In the genomic region with DNA sequence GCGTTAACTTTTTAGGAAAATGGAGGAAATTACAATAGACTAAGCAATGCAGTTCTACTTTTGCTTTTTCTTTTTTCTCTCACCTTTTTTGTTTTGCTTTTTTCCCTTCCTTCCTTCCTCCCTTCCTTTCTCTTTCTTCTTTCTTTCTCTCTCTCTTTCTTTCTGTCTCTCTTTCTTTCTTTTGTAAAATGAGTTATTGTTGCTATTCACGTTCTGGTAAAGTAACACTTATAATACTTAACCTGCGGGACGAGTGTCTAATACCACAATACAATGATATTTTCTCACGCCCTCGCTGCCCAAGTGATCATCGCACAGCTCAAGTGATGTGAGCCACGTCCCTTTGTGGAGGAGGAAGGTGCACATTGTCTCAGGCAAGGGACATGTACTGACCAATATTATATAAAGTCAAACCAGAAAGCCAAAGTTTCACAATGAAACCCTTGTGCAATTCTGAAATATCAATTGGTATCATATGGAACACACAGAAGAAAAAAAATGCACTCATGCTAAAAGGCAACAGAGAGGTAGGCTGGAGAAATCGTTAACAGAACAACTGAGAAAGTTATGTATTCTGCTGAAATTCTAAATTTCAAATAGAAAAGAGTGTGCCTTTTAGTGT, we compare ENCODE assay signal across 10 cellular contexts. TPM values are rescaled to one million over a fixed set of nuclear protein-coding genes. Genes with fewer than 3 reads are reported as not detected.
DNase-seq lines count a peak whose midpoint lies in the region; ATAC-seq and TF ChIP-seq lines count a peak whose summit lies in the region.
"Had no signal": no experiment of that assay in that cellular context is flagged by ENCODE, and none has a peak within 500 bp of the region (broad histone marks: within the 10 kb centered on the region; RNA-seq: fewer than 3 reads in every experiment).

No MANE protein-coding gene starts in this region.

- H2BK12ac ChIP-seq in mesenchymal stem cell (ENCODE audit: low read length in 2 of 2), result no peak overlapping the region

- no peak for ATAC-seq in activated T-cell treated with anti-CD3 and anti-CD28 coated beads, Interleukin-2, amount 50 U/mL, for 72 hours (replicated peaks in 1 of 2)

- H3K4me3 ChIP-seq in astrocyte of the cerebellum (ENCODE audit: low read depth, low read length), result peak overlapping the region; percentile 65
- peak overlapping the region in 1 of 2 experiments; percentile 83 for H3K4me3 ChIP-seq in mesenchymal stem cell (ENCODE audit: insufficient read depth in 1 of 2, low read depth in 1 of 2, low read length in 2 of 2)
- peak overlapping the region in 3 of 4 donors; percentile 50 to 66 (median 50) for H3K4me3 ChIP-seq in transverse colon
- no peak overlapping the region for H3K4me3 ChIP-seq in Caco-2 (ENCODE audit: low read depth, low read length)

- in situ Hi-C loops in astrocyte of the cerebellum (cut with HindIII; ENCODE audit: low sequenced_read_pairs), result no loop called here
- in situ Hi-C loops in transverse colon (cut with MboI; ENCODE audit: low pct_ligation_motif_present in 1 of 4, low pct_unique_long_range_greater_than_20kb in 1 of 4, low sequenced_read_pairs in 3 of 4), result no loop called here

- H3K27ac ChIP-seq in mesenchymal stem cell (ENCODE audit: low read length, poor library complexity, severe bottlenecking), result no peak overlapping the region
- H3K27ac ChIP-seq in transverse colon, result peak overlapping the region in 3 of 4 donors; percentile 62 to 83 (median 81)
- H3K27ac ChIP-seq: C4-2B had no signal

- H3K4ac ChIP-seq in mesenchymal stem cell (ENCODE audit: low read depth in 1 of 2, low read length in 2 of 2), result no peak overlapping the region

- H3K4me1 ChIP-seq in mesenchymal stem cell (ENCODE audit: control insufficient read depth, insufficient read depth, low read depth, low read length), result peaks cover 8% of the 10 kb centered on the region
- H3K4me1 ChIP-seq in transverse colon, result peaks cover 0 to 15% (median 5%) of the 10 kb centered on the region in 4 donors
- H3K4me1 ChIP-seq in Caco-2, result no peaks in the 10 kb centered on the region

- H3K18ac ChIP-seq in mesenchymal stem cell (ENCODE audit: low read depth in 1 of 2, low read length in 2 of 2), result no peak overlapping the region

- no peaks in the 10 kb centered on the region for H3K9me3 ChIP-seq in mesenchymal stem cell (ENCODE audit: control insufficient read depth, low read length)
- H3K9me3 ChIP-seq in transverse colon, result no peaks in the 10 kb centered on the region
- H3K9me3 ChIP-seq in Caco-2, result no peaks in the 10 kb centered on the region
- H3K9me3 ChIP-seq: adrenal gland had no signal

- H2AFZ ChIP-seq in mesenchymal stem cell (ENCODE audit: low read depth, low read length), result no peak overlapping the region

- CTCF ChIA-PET in Caco-2 (lab: Charles Lee), result no interaction called here

- no peak for TF ChIP-seq CTCF in astrocyte of the cerebellum (IDR thresholded peaks at IDR 0.05; ENCODE audit: low read depth, low read length, missing control alignments)
- TF ChIP-seq CTCF in transverse colon (IDR thresholded peaks at IDR 0.05), result no peak
- TF ChIP-seq CTCF in Caco-2 (IDR thresholded peaks at IDR 0.05; ENCODE audit: insufficient read depth in 1 of 2, low read depth in 1 of 2, low read length in 1 of 2, severe bottlenecking in 1 of 2, unreplicated experiment in 1 of 2), result no peak

- H3K4me3 Mint-ChIP-seq in activated T-cell treated with anti-CD3 and anti-CD28 coated beads, Interleukin-2, amount 50 U/mL, for 72 hours, result peak overlapping the region; percentile 69 to 84
- no peak overlapping the region for H3K4me3 Mint-ChIP-seq in Caco-2 (ENCODE audit: unreplicated experiment)

- WGBS in mesenchymal stem cell, result 25% methylated on average over 1 of the region's 9 CpGs
- 39 to 61% methylated on average over 5 to 9 of the region's 9 CpGs for WGBS in transverse colon (ENCODE audit: low coverage in 1 of 2), 2 donors

- no peak overlapping the region for H3K4me2 ChIP-seq in mesenchymal stem cell (ENCODE audit: low read length, poor library complexity, severe bottlenecking)

- H3K9me3 Mint-ChIP-seq in activated T-cell treated with anti-CD3 and anti-CD28 coated beads, Interleukin-2, amount 50 U/mL, for 72 hours, result peaks cover 2 to 3% of the 10 kb centered on the region in 2 donors
- no peaks in the 10 kb centered on the region for H3K9me3 Mint-ChIP-seq in Caco-2 (ENCODE audit: unreplicated experiment)

- H3K27me3 ChIP-seq in mesenchymal stem cell (ENCODE audit: control insufficient read depth in 1 of 2, insufficient read depth in 1 of 2, low read length in 2 of 2), result peaks cover 0 to 15% of the 10 kb centered on the region in 2 experiments
- H3K27me3 ChIP-seq in transverse colon, result peaks cover 41% of the 10 kb centered on the region
- H3K27me3 ChIP-seq in Caco-2 (replicated peaks; ENCODE audit: control insufficient read depth, insufficient read depth, low read length), result no peaks in the 10 kb centered on the region; the same call in 1 of the 2 replicates
- H3K27me3 ChIP-seq: adrenal gland had no signal

- peaks cover 41% of the 10 kb centered on the region for H3K27me3 Mint-ChIP-seq in activated T-cell treated with anti-CD3 and anti-CD28 coated beads, Interleukin-2, amount 50 U/mL, for 72 hours (ENCODE audit: low read depth)
- peaks cover 24% of the 10 kb centered on the region for H3K27me3 Mint-ChIP-seq in Caco-2 (ENCODE audit: insufficient read depth, unreplicated experiment)

- H3K36me3 Mint-ChIP-seq in activated T-cell treated with anti-CD3 and anti-CD28 coated beads, Interleukin-2, amount 50 U/mL, for 72 hours (ENCODE audit: insufficient read depth in 2 of 2), result peaks cover 0 to 4% of the 10 kb centered on the region in 2 donors
- no peaks in the 10 kb centered on the region for H3K36me3 Mint-ChIP-seq in Caco-2 (ENCODE audit: insufficient read depth, unreplicated experiment)

- no peaks in the 10 kb centered on the region for H3K79me1 ChIP-seq in mesenchymal stem cell (replicated peaks; ENCODE audit: low read length, poor library complexity, severe bottlenecking)

- no peak overlapping the region for H3K23ac ChIP-seq in mesenchymal stem cell (ENCODE audit: low read length in 2 of 2)

- intact Hi-C loops in transverse colon (cut with DNase I; ENCODE audit: low total_unique reads), result no loop called here
- intact Hi-C loops in Caco-2 (cut with micrococcal nuclease; ENCODE audit: unreplicated experiment), result no loop called here

- H3K4me1 Mint-ChIP-seq in activated T-cell treated with anti-CD3 and anti-CD28 coated beads, Interleukin-2, amount 50 U/mL, for 72 hours (ENCODE audit: low read depth), result peaks cover 41% of the 10 kb centered on the region
- peaks cover 6% of the 10 kb centered on the region for H3K4me1 Mint-ChIP-seq in Caco-2 (ENCODE audit: low read depth, unreplicated experiment)

- no peak overlapping the region for H2BK120ac ChIP-seq in mesenchymal stem cell (ENCODE audit: low read depth, low read length)

- no peak overlapping the region for H4K91ac ChIP-seq in mesenchymal stem cell (ENCODE audit: low read length)

- no TSS peak for BruUV-seq in Caco-2 (replicated peaks; lab: Mats Ljungman, UMichigan)

- H2AK5ac ChIP-seq in mesenchymal stem cell (ENCODE audit: low read length, severe bottlenecking), result no peak overlapping the region

- no peak overlapping the region for H2BK15ac ChIP-seq in mesenchymal stem cell (ENCODE audit: low read depth, poor library complexity, severe bottlenecking)

- peak overlapping the region; percentile 75 for H3K9ac ChIP-seq in mesenchymal stem cell (ENCODE audit: low read length)

- H4K8ac ChIP-seq in mesenchymal stem cell (ENCODE audit: low read length), result no peak overlapping the region

- H3K14ac ChIP-seq in mesenchymal stem cell (ENCODE audit: low read length in 2 of 2), result no peak overlapping the region

- POLR2A ChIA-PET in Caco-2 (lab: Charles Lee), result no interaction called here

- peak overlapping the region; percentile 7 for H3K27ac Mint-ChIP-seq in activated T-cell treated with anti-CD3 and anti-CD28 coated beads, Interleukin-2, amount 50 U/mL, for 72 hours
- H3K27ac Mint-ChIP-seq in Caco-2 (ENCODE audit: unreplicated experiment), result no peak overlapping the region

- no peak overlapping the region for H2BK5ac ChIP-seq in mesenchymal stem cell (ENCODE audit: low read depth, low read length, poor library complexity, severe bottlenecking)

- no peak for TF ChIP-seq POLR2A in transverse colon (IDR thresholded peaks at IDR 0.05)

- TF ChIP-seq EP300 in transverse colon (IDR thresholded peaks at IDR 0.05; ENCODE audit: low read depth), result no peak

- DNase-seq in activated T-cell treated with anti-CD3 and anti-CD28 coated beads, Interleukin-2, amount 50 U/mL, for 72 hours, result no peak
- DNase-seq in activated T-cell treated with anti-CD3 and anti-CD28 coated beads, Interleukin-2, amount 50 U/mL, for 1 hour, result no peak
- DNase-seq in astrocyte of the cerebellum (ENCODE audit: low read depth), result no peak
- no peak for DNase-seq in mesenchymal stem cell
- DNase-seq in transverse colon, result no peak
- no peak for DNase-seq in NCI-H146 (lab: John Stamatoyannopoulos, UW)
- DNase-seq in Caco-2, result no peak
- DNase-seq in activated effector memory CD4-positive, alpha-beta T cell treated with anti-CD3 and anti-CD28 coated beads, Interleukin-2, amount 50 U/mL, for 16 hours, result no peak

- H3K36me3 ChIP-seq in mesenchymal stem cell (ENCODE audit: control insufficient read depth in 1 of 2, insufficient read depth in 2 of 2, low read depth in 1 of 2, low read length in 2 of 2) (no peaks in the 10 kb centered on the region), transverse colon (no peaks in the 10 kb centered on the region), Caco-2 (ENCODE audit: control insufficient read depth, insufficient read depth, low read length) (no peaks in the 10 kb centered on the region)
- H3K36me3 ChIP-seq: adrenal gland had no signal

RNA-seq across cellular contexts. Expression of a gene that starts 1.7 kb away (rescaled TPM):
- total RNA-seq in activated T-cell treated with anti-CD3 and anti-CD28 coated beads, Interleukin-2, amount 50 U/mL, for 72 hours, result 1 to 10 TPM; 2.0 to 2.7 TPM
- 0.06 TPM for polyA plus RNA-seq in mesenchymal stem cell (2013, experiment 1 of 2)
- 0.12 TPM for polyA plus RNA-seq in mesenchymal stem cell (2013, experiment 2 of 2)
- total RNA-seq in transverse colon (1 to 10 TPM in 3 of 4 donors, under 1 TPM in 1; 0.75 to 7.4 (median 4.7) TPM), Caco-2 (2022) (0.20 TPM in 1 of 2 replicates, not detected in the other)

RNA-seq across cellular contexts. Expression of a gene that starts 33.5 kb away (rescaled TPM):
- total RNA-seq in activated T-cell treated with anti-CD3 and anti-CD28 coated beads, Interleukin-2, amount 50 U/mL, for 72 hours, result 10 to 100 TPM; 42.8 to 50.9 TPM
- 25.8 TPM for polyA plus RNA-seq in mesenchymal stem cell (2013, experiment 1 of 2)
- 27.0 TPM for polyA plus RNA-seq in mesenchymal stem cell (2013, experiment 2 of 2)
- 10 to 100 TPM in 3 of 4 donors, not detected in 1; 10.1 to 16.8 (median 14.9) TPM for total RNA-seq in transverse colon
- 37.3 and 39.8 TPM in 2 replicates for total RNA-seq in Caco-2 (2022)
